9 cellular contexts compared by ENCODE assay signal in genomic region chr5:178625679-178626483, GRCh38. TPM values are rescaled to one million over a fixed set of nuclear protein-coding genes. Genes with fewer than 3 reads are reported as not detected.
DNase-seq lines count a peak whose midpoint lies in the region; ATAC-seq and TF ChIP-seq lines count a peak whose summit lies in the region.
"Had no signal": no experiment of that assay in that cellular context is flagged by ENCODE, and none has a peak within 500 bp of the region (broad histone marks: within the 10 kb centered on the region; RNA-seq: fewer than 3 reads in every experiment).

No MANE protein-coding gene starts in this region.

- no peak overlapping the region for H4K8ac ChIP-seq in mesenchymal stem cell (ENCODE audit: low read length)

- H3K23ac ChIP-seq in mesenchymal stem cell (ENCODE audit: low read length in 2 of 2), result peak overlapping the region in 1 of 2 experiments; percentile 99

- H3K36me3 ChIP-seq in mesenchymal stem cell (ENCODE audit: control insufficient read depth in 1 of 2, insufficient read depth in 2 of 2, low read depth in 1 of 2, low read length in 2 of 2) (peaks cover 0 to 24% of the 10 kb centered on the region in 2 experiments), upper lobe of left lung (peaks cover 15 to 24% (median 17%) of the 10 kb centered on the region in 4 donors)

- H3K9me3 Mint-ChIP-seq in activated CD4-positive, alpha-beta T cell treated with anti-CD3 and anti-CD28 coated beads, Interleukin-2, amount 10 ng/mL, durations not matched to agents 24 days and 14 days, result no peaks in the 10 kb centered on the region

- peak overlapping the region; percentile 53 for H2AFZ ChIP-seq in mesenchymal stem cell (ENCODE audit: low read depth, low read length)

- H3K9me3 ChIP-seq in mesenchymal stem cell (ENCODE audit: control insufficient read depth, low read length) (no peaks in the 10 kb centered on the region), upper lobe of left lung (peaks cover 0 to 4% (median 0%) of the 10 kb centered on the region in 4 donors)

- peak overlapping the region; percentile 95 to 99 for H3K18ac ChIP-seq in mesenchymal stem cell (ENCODE audit: low read depth in 1 of 2, low read length in 2 of 2)

- ATAC-seq in HG02642 (IDR thresholded peaks at IDR 0.05; ENCODE audit: poor library complexity, unreplicated experiment), result peak; percentile 18
- ATAC-seq in upper lobe of left lung (ENCODE audit: low FRiP score in 2 of 2), result peak; percentile 12 to 41

- H3K27ac Mint-ChIP-seq in activated CD4-positive, alpha-beta T cell treated with anti-CD3 and anti-CD28 coated beads, Interleukin-2, amount 10 ng/mL, durations not matched to agents 24 days and 14 days, result peak overlapping the region; percentile 99

- H3K4me1 ChIP-seq in mesenchymal stem cell (ENCODE audit: control insufficient read depth, insufficient read depth, low read depth, low read length) (peaks cover 2% of the 10 kb centered on the region), upper lobe of left lung (peaks cover 24 to 40% (median 30%) of the 10 kb centered on the region in 4 donors)

- H3K27me3 ChIP-seq in mesenchymal stem cell (ENCODE audit: control insufficient read depth in 1 of 2, insufficient read depth in 1 of 2, low read length in 2 of 2) (peaks cover 0 to 5% of the 10 kb centered on the region in 2 experiments), upper lobe of left lung (no peaks in the 10 kb centered on the region)

- DNase-seq in activated CD4-positive, alpha-beta T cell treated with anti-CD3 and anti-CD28 coated beads, Interleukin-2, amount 10 ng/mL, durations not matched to agents 24 days and 14 days, result peak; percentile 63
- no peak for DNase-seq in activated CD4-positive, alpha-beta T cell treated with anti-CD3 and anti-CD28 coated beads for 48 hours
- peak; percentile 71 for DNase-seq in NCI-H69 (lab: John Stamatoyannopoulos, UW)
- DNase-seq in mesenchymal stem cell, result peak; percentile 73
- no peak for DNase-seq in upper lobe of left lung
- no peak for DNase-seq in stimulated activated CD4-positive, alpha-beta T cell treated with anti-CD3 and anti-CD28 coated beads, Interleukin-4, amount 100 ng/mL, for 4 hours

- no peak for TF ChIP-seq CTCF in upper lobe of left lung (IDR thresholded peaks at IDR 0.05)

- H3K79me1 ChIP-seq in mesenchymal stem cell (replicated peaks; ENCODE audit: low read length, poor library complexity, severe bottlenecking), result peaks cover 1% of the 10 kb centered on the region

- H3K4me3 ChIP-seq in mesenchymal stem cell (ENCODE audit: insufficient read depth in 1 of 2, low read depth in 1 of 2, low read length in 2 of 2) (peak overlapping the region; percentile 91 to 95), upper lobe of left lung (peak overlapping the region; percentile 45 to 74 (median 66))

- peaks cover 33% of the 10 kb centered on the region for H3K4me1 Mint-ChIP-seq in activated CD4-positive, alpha-beta T cell treated with anti-CD3 and anti-CD28 coated beads, Interleukin-2, amount 10 ng/mL, durations not matched to agents 24 days and 14 days

- peak overlapping the region; percentile 99 for H3K9ac ChIP-seq in mesenchymal stem cell (ENCODE audit: low read length)

- peak overlapping the region; percentile 14 for H4K91ac ChIP-seq in mesenchymal stem cell (ENCODE audit: low read length)

- peak overlapping the region in 1 of 2 experiments; percentile 86 for H3K14ac ChIP-seq in mesenchymal stem cell (ENCODE audit: low read length in 2 of 2)

- H2BK120ac ChIP-seq in mesenchymal stem cell (ENCODE audit: low read depth, low read length), result peak overlapping the region; percentile 43

- peak overlapping the region; percentile 90 for H3K4me3 Mint-ChIP-seq in activated CD4-positive, alpha-beta T cell treated with anti-CD3 and anti-CD28 coated beads, Interleukin-2, amount 10 ng/mL, durations not matched to agents 24 days and 14 days

- H3K27me3 Mint-ChIP-seq in activated CD4-positive, alpha-beta T cell treated with anti-CD3 and anti-CD28 coated beads, Interleukin-2, amount 10 ng/mL, durations not matched to agents 24 days and 14 days, result peaks cover 10% of the 10 kb centered on the region

- peak overlapping the region in 1 of 2 experiments; percentile 52 for H2BK12ac ChIP-seq in mesenchymal stem cell (ENCODE audit: low read length in 2 of 2)

- TF ChIP-seq POLR2A in upper lobe of left lung (IDR thresholded peaks at IDR 0.05), result no peak

- H2BK5ac ChIP-seq in mesenchymal stem cell (ENCODE audit: low read depth, low read length, poor library complexity, severe bottlenecking), result peak overlapping the region; percentile 5

- peak overlapping the region; percentile 97 for H3K4me2 ChIP-seq in mesenchymal stem cell (ENCODE audit: low read length, poor library complexity, severe bottlenecking)

- WGBS in mesenchymal stem cell, result under 1% methylated on average over 23 of the region's 23 CpGs
- WGBS in upper lobe of left lung, 2 donors, result 1% methylated on average over 17 to 22 of the region's 23 CpGs

- H3K27ac ChIP-seq in cingulate gyrus (ENCODE audit: low read depth, low read length) (peak overlapping the region; percentile 93), mesenchymal stem cell (ENCODE audit: low read length, poor library complexity, severe bottlenecking) (peak overlapping the region; percentile 83), upper lobe of left lung (peak overlapping the region; percentile 94 to 99 (median 98))

- intact Hi-C loops in activated CD4-positive, alpha-beta T cell treated with anti-CD3 and anti-CD28 coated beads, Interleukin-2, amount 10 ng/mL, durations not matched to agents 24 days and 14 days (cut with micrococcal nuclease), result loop anchor here (1.0 to 5.0 kb wide), 6 partner anchors 11 to 1446 kb away; partner anchors contain the start of genes COL23A1, PHYKPL, RNF130 and RUFY1

- peak overlapping the region; percentile 87 to 97 for H3K4ac ChIP-seq in mesenchymal stem cell (ENCODE audit: low read depth in 1 of 2, low read length in 2 of 2)

- TF ChIP-seq EP300 in upper lobe of left lung (IDR thresholded peaks at IDR 0.05), result no peak

- no peak overlapping the region for H2AK5ac ChIP-seq in mesenchymal stem cell (ENCODE audit: low read length, severe bottlenecking)

- H3K36me3 Mint-ChIP-seq in activated CD4-positive, alpha-beta T cell treated with anti-CD3 and anti-CD28 coated beads, Interleukin-2, amount 10 ng/mL, durations not matched to agents 24 days and 14 days (ENCODE audit: low read depth), result peaks cover 23% of the 10 kb centered on the region

- no peak overlapping the region for H2BK15ac ChIP-seq in mesenchymal stem cell (ENCODE audit: low read depth, poor library complexity, severe bottlenecking)

RNA-seq across cellular contexts. Expression of gene CLK4, which starts 1.0 kb away (rescaled TPM):
- total RNA-seq in activated CD4-positive, alpha-beta T cell treated with anti-CD3 and anti-CD28 coated beads, Interleukin-2, amount 10 ng/mL, durations not matched to agents 24 days and 14 days, result 26.0 and 26.1 TPM in 2 replicates
- polyA plus RNA-seq in mesenchymal stem cell (2013, experiment 1 of 2), result 6.2 TPM
- polyA plus RNA-seq in mesenchymal stem cell (2013, experiment 2 of 2), result 6.5 TPM
- total RNA-seq in upper lobe of left lung, result 10 to 100 TPM; 28.8 to 81.7 (median 35.0) TPM

RNA-seq across cellular contexts. Expression of gene COL23A1, which starts 35.7 kb away (rescaled TPM):
- 0.07 and 0.09 TPM in 2 replicates for total RNA-seq in activated CD4-positive, alpha-beta T cell treated with anti-CD3 and anti-CD28 coated beads, Interleukin-2, amount 10 ng/mL, durations not matched to agents 24 days and 14 days
- 0.41 TPM for polyA plus RNA-seq in mesenchymal stem cell (2013, experiment 1 of 2)
- polyA plus RNA-seq in mesenchymal stem cell (2013, experiment 2 of 2), result 0.52 TPM
- 1 to 10 TPM in 5 of 6 donors, under 1 TPM in 1; 0.61 to 3.1 (median 1.5) TPM for total RNA-seq in upper lobe of left lung
- total RNA-seq: glomerular endothelial cell had no signal

Comparison
In these comparisons a context has a peak if more than half of its experiments do, and no peak if none do; other contexts are left out.
1. DNase-seq: peak in activated CD4-positive, alpha-beta T cell treated with anti-CD3 and anti-CD28 coated beads, Interleukin-2, amount 10 ng/mL, durations not matched to agents 24 days and 14 days (single experiment), NCI-H69 (single experiment) and mesenchymal stem cell (single experiment); none in activated CD4-positive, alpha-beta T cell treated with anti-CD3 and anti-CD28 coated beads for 48 hours (single experiment), upper lobe of left lung (0 of 2) and stimulated activated CD4-positive, alpha-beta T cell treated with anti-CD3 and anti-CD28 coated beads, Interleukin-4, amount 100 ng/mL, for 4 hours (0 of 2).
2. Peak in every context shown above with its lines, with median percentiles within 50 percentile points of each other: H3K27ac ChIP-seq.